1 cellular context compared by ENCODE assay signal in the genomic region with DNA sequence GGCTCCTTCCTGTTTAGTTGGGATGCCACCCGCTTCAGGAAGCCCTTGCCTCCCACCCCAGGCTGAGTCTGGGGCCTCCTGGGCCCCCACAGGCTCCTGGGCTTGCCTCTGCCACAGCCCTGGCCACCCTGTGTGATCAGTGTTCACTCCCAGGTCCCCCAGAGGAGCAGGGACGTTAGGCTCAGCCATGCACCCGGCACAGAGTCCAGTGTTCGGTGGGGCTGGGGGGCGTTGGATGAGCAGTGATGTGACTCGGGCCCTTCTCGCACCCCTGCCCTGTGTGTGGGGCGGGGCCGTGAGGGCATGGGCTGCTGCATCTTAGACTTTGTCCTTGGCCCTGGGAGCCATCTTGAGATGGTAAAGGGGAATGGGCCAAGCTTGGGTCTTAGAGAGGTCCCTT.
TF ChIP-seq lines count a peak whose summit lies in the region.

No MANE protein-coding gene starts in this region.

TF ChIP-seq in HepG2, 621 proteins besides CTCF, POLR2A, EP300 and RAD21 (continued from another document):
- TF ChIP-seq PLSCR1 (CRISPR knock-in tag; IDR thresholded peaks at IDR 0.05; ENCODE audit: borderline replicate concordance) = no peak
- no peak for TF ChIP-seq ZNF674 (CRISPR knock-in tag; IDR thresholded peaks at IDR 0.05; ENCODE audit: low read depth)
- TF ChIP-seq ZNF570 (CRISPR knock-in tag; IDR thresholded peaks at IDR 0.05; ENCODE audit: borderline replicate concordance) = no peak
